Comparison of ENCODE assay signal across 1 cellular context in genomic region chr17:39624313-39624712, GRCh38.
TF ChIP-seq lines count a peak whose summit lies in the region.

No MANE protein-coding gene starts in this region.

TF ChIP-seq in H1, 55 proteins besides CTCF, POLR2A, EP300 and RAD21:
- TF ChIP-seq BRCA1 (IDR thresholded peaks at IDR 0.05; ENCODE audit: low read depth, low read length), result no peak
- TF ChIP-seq PHF8 (conservative IDR thresholded peaks at IDR 0.05; ENCODE audit: low read depth, low read length), result no peak
- no peak for TF ChIP-seq JUND (IDR thresholded peaks at IDR 0.05; ENCODE audit: low read length)
- TF ChIP-seq HDAC2 (IDR thresholded peaks at IDR 0.05; ENCODE audit: borderline replicate concordance in 1 of 2, low read depth in 2 of 2, low read length in 2 of 2), result no peak
- TF ChIP-seq JUN (IDR thresholded peaks at IDR 0.05; ENCODE audit: low read depth, low read length), result no peak
- no peak for TF ChIP-seq RXRA (IDR thresholded peaks at IDR 0.05; ENCODE audit: insufficient read depth, low read depth, low read length)
- TF ChIP-seq RFX5 (IDR thresholded peaks at IDR 0.05; ENCODE audit: borderline replicate concordance, low read depth, low read length), result no peak
- no peak for TF ChIP-seq SRF (IDR thresholded peaks at IDR 0.05; ENCODE audit: low read depth, low read length)
- no peak for TF ChIP-seq CHD1 (IDR thresholded peaks at IDR 0.05; ENCODE audit: low read depth, low read length)
- no peak for TF ChIP-seq TEAD4 (IDR thresholded peaks at IDR 0.05; ENCODE audit: low read depth, low read length)
- TF ChIP-seq NRF1 (IDR thresholded peaks at IDR 0.05; ENCODE audit: low read depth, low read length), result no peak
- TF ChIP-seq EZH2 (IDR thresholded peaks at IDR 0.05; ENCODE audit: low read depth, low read length, severe bottlenecking), result no peak
